ENCODE assay signal across 16 cellular contexts in genomic region chr16:56315955-56316354, GRCh38.
DNase-seq lines count a peak whose midpoint lies in the region; FAIRE-seq and TF ChIP-seq lines count a peak whose summit lies in the region.
"Had no signal": no experiment of that assay in that cellular context is flagged by ENCODE, and none has a peak within 500 bp of the region (broad histone marks: within the 10 kb centered on the region; RNA-seq: fewer than 3 reads in every experiment).

No MANE protein-coding gene starts in this region.

- no peaks in the 10 kb centered on the region for H3K79me2 ChIP-seq in osteoblast (ENCODE audit: insufficient read depth, low read length)

- H3K36me3 ChIP-seq in kidney (ENCODE audit: control insufficient read depth in 1 of 2, insufficient read depth in 2 of 2, low read length in 2 of 2) (no peaks in the 10 kb centered on the region), osteoblast (ENCODE audit: insufficient read depth, low read length) (no peaks in the 10 kb centered on the region)
- H3K36me3 ChIP-seq: BLaER1 treated with 17β-estradiol and CSF1 and Interleukin-3, amounts not matched to agents 10 nM and 100 nM had no signal

- H3K27ac Mint-ChIP-seq in type B pancreatic cell: peak overlapping the region; percentile 21
- H3K27ac Mint-ChIP-seq: B cell; CD8-positive, alpha-beta T cell; H9 had no signal

- H3K4me3 ChIP-seq in kidney (ENCODE audit: low read length in 2 of 2) (no peak overlapping the region), osteoblast (ENCODE audit: insufficient read depth, low read length) (no peak overlapping the region)
- H3K4me3 ChIP-seq: BLaER1 treated with 17β-estradiol and CSF1 and Interleukin-3, amounts not matched to agents 10 nM and 100 nM had no signal

- no peaks in the 10 kb centered on the region for H3K36me3 Mint-ChIP-seq in type B pancreatic cell
- H3K36me3 Mint-ChIP-seq: CD8-positive, alpha-beta T cell had no signal

- no peaks in the 10 kb centered on the region for H3K27me3 ChIP-seq in osteoblast (ENCODE audit: insufficient read depth, low read length)

- intact Hi-C loops in kidney (cut with DNase I): loop anchor here (10.0 kb wide), 1 partner anchor 371 kb away; no protein-coding TSS in a partner anchor

- no peak for TF ChIP-seq CTCF in kidney (IDR thresholded peaks at IDR 0.05; ENCODE audit: borderline replicate concordance, extremely low read depth, insufficient read depth)
- TF ChIP-seq CTCF in osteoblast (IDR thresholded peaks at IDR 0.05; ENCODE audit: extremely low read depth, low read depth, low read length): no peak
- TF ChIP-seq CTCF in type B pancreatic cell (conservative IDR thresholded peaks at IDR 0.05): no peak

- no peaks in the 10 kb centered on the region for H4K20me1 ChIP-seq in osteoblast (ENCODE audit: insufficient read depth, low read length)

- no peaks in the 10 kb centered on the region for H3K9me3 ChIP-seq in kidney (ENCODE audit: control insufficient read depth in 1 of 2, low read length in 2 of 2)
- no peaks in the 10 kb centered on the region for H3K9me3 ChIP-seq in osteoblast (ENCODE audit: low read depth, low read length)
- H3K9me3 ChIP-seq: BLaER1 treated with 17β-estradiol and CSF1 and Interleukin-3, amounts not matched to agents 10 nM and 100 nM had no signal

- DNase-seq in caudate nucleus (lab: John Stamatoyannopoulos, UW) (no peak), kidney (peak; percentile 63), osteoblast (ENCODE audit: insufficient read length, low spot score, missing footprints) (peak; percentile 38), type B pancreatic cell (ENCODE audit: extremely low spot score, unreplicated experiment) (no peak), SKM-1 (lab: John Stamatoyannopoulos, UW; ENCODE audit: unreplicated experiment) (no peak), NOMO-1 (lab: John Stamatoyannopoulos, UW; ENCODE audit: unreplicated experiment in 2 of 2) (no peak)
- no peak for DNase-seq in stimulated activated CD4-positive, alpha-beta T cell treated with anti-CD3 and anti-CD28 coated beads, Interleukin-1b, Interleukin-23, amount 100 ng/mL, for 48 hours
- DNase-seq: Calu3; CD8-positive, alpha-beta T cell; DMS79 treated with DMSO at 0.1 percent for 48 hours; GF-D8; H9 had no signal

- no peak overlapping the region for H3K9ac ChIP-seq in kidney (ENCODE audit: low read length in 2 of 2)
- H3K9ac ChIP-seq: BLaER1 treated with 17β-estradiol and CSF1 and Interleukin-3, amounts not matched to agents 10 nM and 100 nM had no signal

- FAIRE-seq in kidney (lab: Jason Lieb, UNC): no peak
- FAIRE-seq: H1, HTR-8/SVneo had no signal

- H3K4me1 Mint-ChIP-seq in type B pancreatic cell (ENCODE audit: unreplicated experiment): no peaks in the 10 kb centered on the region

- no peaks in the 10 kb centered on the region for H3K9me3 Mint-ChIP-seq in type B pancreatic cell
- H3K9me3 Mint-ChIP-seq: CD8-positive, alpha-beta T cell; H9 had no signal

- H3K4me2 ChIP-seq in osteoblast (ENCODE audit: insufficient read depth, low read length): no peak overlapping the region
- H3K4me2 ChIP-seq: BLaER1 treated with 17β-estradiol and CSF1 and Interleukin-3, amounts not matched to agents 10 nM and 100 nM had no signal

- no peak overlapping the region for H2AFZ ChIP-seq in osteoblast (ENCODE audit: low read length)

- peaks cover 0 to 4% of the 10 kb centered on the region in 2 donors for H3K4me1 ChIP-seq in kidney (ENCODE audit: control insufficient read depth in 1 of 2, insufficient read depth in 1 of 2, low read depth in 1 of 2, low read length in 2 of 2)
- H3K4me1 ChIP-seq in osteoblast (ENCODE audit: insufficient read depth, low read length): no peaks in the 10 kb centered on the region

- H3K27ac ChIP-seq in caudate nucleus (ENCODE audit: low read depth, low read length): peak overlapping the region; percentile 91
- no peak overlapping the region for H3K27ac ChIP-seq in kidney (ENCODE audit: low read depth in 2 of 2, low read length in 2 of 2)
- H3K27ac ChIP-seq in osteoblast (ENCODE audit: low read depth, low read length): no peak overlapping the region
- H3K27ac ChIP-seq: BLaER1 treated with 17β-estradiol and CSF1 and Interleukin-3, amounts not matched to agents 10 nM and 100 nM had no signal

- H3K27me3 Mint-ChIP-seq in type B pancreatic cell: peaks cover 6% of the 10 kb centered on the region

- H3K4me3 Mint-ChIP-seq in type B pancreatic cell: no peak overlapping the region
- H3K4me3 Mint-ChIP-seq: B cell; CD8-positive, alpha-beta T cell; H9 had no signal

Comparison
In these comparisons a context has a peak if more than half of its experiments do, and no peak if none do; other contexts are left out.
1. DNase-seq: peak in kidney (single experiment) and osteoblast (single experiment); none in caudate nucleus (0 of 61), type B pancreatic cell (single experiment), SKM-1 (single experiment), stimulated activated CD4-positive, alpha-beta T cell treated with anti-CD3 and anti-CD28 coated beads, Interleukin-1b, Interleukin-23, amount 100 ng/mL, for 48 hours (single experiment) and NOMO-1 (0 of 2).